ENCODE assay signal across 10 cellular contexts in genomic region chr1:31374511-31375196, GRCh38. TPM values are rescaled to one million over a fixed set of nuclear protein-coding genes. Genes with fewer than 3 reads are reported as not detected.
A peak's percentile ranks its signal among the peaks of the same experiment; 100 is the strongest.
DNase-seq lines count a peak whose midpoint lies in the region; ATAC-seq and TF ChIP-seq lines count a peak whose summit lies in the region.
"Had no signal": no experiment of that assay in that cellular context is flagged by ENCODE, and none has a peak within 500 bp of the region (broad histone marks: within the 10 kb centered on the region; RNA-seq: fewer than 3 reads in every experiment).

No MANE protein-coding gene starts in this region.

- H3K4me1 ChIP-seq in PC-3 (ENCODE audit: insufficient read depth, low read length) (peaks cover 38% of the 10 kb centered on the region), neural progenitor cell (peaks cover 24% of the 10 kb centered on the region), PC-9 (replicated peaks; ENCODE audit: insufficient read depth) (no peaks in the 10 kb centered on the region)

- H4K20me1 ChIP-seq in PC-3 (ENCODE audit: low read length) (no peaks in the 10 kb centered on the region), neural progenitor cell (ENCODE audit: low read depth) (peaks cover 4% of the 10 kb centered on the region), PC-9 (ENCODE audit: insufficient read depth) (no peaks in the 10 kb centered on the region)

- no peaks in the 10 kb centered on the region for H3K36me3 Mint-ChIP-seq in neural progenitor cell

- H3K9me2 ChIP-seq in PC-3 (replicated peaks; ENCODE audit: low read length) (no peaks in the 10 kb centered on the region), PC-9 (ENCODE audit: insufficient read depth) (no peaks in the 10 kb centered on the region)

- H3K4me2 ChIP-seq in PC-3 (ENCODE audit: low read length) (0 out of 2 replicates have a peak overlapping the region, but pooled peaks have one; percentile 15), neural progenitor cell (no peak overlapping the region), PC-9 (no peak overlapping the region)

- H3K27ac Mint-ChIP-seq in neural progenitor cell: peak overlapping the region; percentile 31

- H3K9me3 ChIP-seq in PC-3 (ENCODE audit: low read length) (no peaks in the 10 kb centered on the region), neural progenitor cell (ENCODE audit: low read depth) (no peaks in the 10 kb centered on the region), PC-9 (ENCODE audit: insufficient read depth, low read depth) (no peaks in the 10 kb centered on the region)

- H3K79me2 ChIP-seq in PC-3 (ENCODE audit: low read length) (no peaks in the 10 kb centered on the region), neural progenitor cell (ENCODE audit: low read depth) (no peaks in the 10 kb centered on the region), PC-9 (ENCODE audit: low read depth) (no peaks in the 10 kb centered on the region)

- ATAC-seq in PC-3 (peak; percentile 58), GM21526 (IDR thresholded peaks at IDR 0.05; ENCODE audit: low FRiP score, unreplicated experiment) (no peak), HG02678 (IDR thresholded peaks at IDR 0.05; ENCODE audit: unreplicated experiment) (no peak)

- H3K9me3 Mint-ChIP-seq in neural progenitor cell: no peaks in the 10 kb centered on the region

- CTCF ChIA-PET in PC-3 (lab: Charles Lee): interaction anchor here (1.4 to 1.8 kb wide), 2 partner anchors 20 to 189 kb away, joined by 4 to 22 read pairs; no protein-coding TSS in a partner anchor
- CTCF ChIA-PET in PC-9 (lab: Charles Lee): interaction anchor here (1.7 kb wide), 1 partner anchor 20 kb away, joined by 6 read pairs; no protein-coding TSS in a partner anchor

- no peaks in the 10 kb centered on the region for H3F3A ChIP-seq in PC-3 (ENCODE audit: low read length, unreplicated experiment)
- H3F3A ChIP-seq in neural progenitor cell (ENCODE audit: low read depth): peaks cover 28% of the 10 kb centered on the region
- H3F3A ChIP-seq in PC-9 (ENCODE audit: insufficient read depth, low read depth): no peaks in the 10 kb centered on the region

- H3K27ac ChIP-seq in PC-3 (ENCODE audit: low read length) (0 out of 2 replicates have a peak overlapping the region, but pooled peaks have one; percentile 13), neural progenitor cell (no peak overlapping the region), PC-9 (no peak overlapping the region)

- H2AFZ ChIP-seq in PC-3 (ENCODE audit: low read length): no peak overlapping the region
- H2AFZ ChIP-seq in neural progenitor cell (replicated peaks): no peak overlapping the region
- no peak overlapping the region for H2AFZ ChIP-seq in PC-9

- H3K9ac ChIP-seq in PC-3 (ENCODE audit: low read length) (no peak overlapping the region), neural progenitor cell (no peak overlapping the region)

- peak; percentile 67 for DNase-seq in AG10803 (ENCODE audit: low read depth)
- peak; percentile 75 for DNase-seq in PC-3
- peak; percentile 62 for DNase-seq in fibroblast of pulmonary artery (ENCODE audit: low read depth)
- DNase-seq in neural progenitor cell (ENCODE audit: low spot score): no peak
- DNase-seq in central memory CD4-positive, alpha-beta T cell: no peak
- no peak for DNase-seq in PC-9
- DNase-seq: H7 had no signal

- POLR2A ChIA-PET in PC-3 (lab: Charles Lee; ENCODE audit: unreplicated experiment): no interaction called here
- POLR2A ChIA-PET in PC-9 (lab: Charles Lee; ENCODE audit: unreplicated experiment): interaction anchor here (0.6 kb wide), 1 partner anchor 16 kb away, joined by 4 read pairs; no protein-coding TSS in a partner anchor

- TF ChIP-seq CTCF in AG10803 (conservative IDR thresholded peaks at IDR 0.05; ENCODE audit: low read length): no peak
- no peak for TF ChIP-seq CTCF in PC-3 (conservative IDR thresholded peaks at IDR 0.05; ENCODE audit: low read depth, low read length)
- TF ChIP-seq CTCF in fibroblast of pulmonary artery (IDR thresholded peaks at IDR 0.05; ENCODE audit: low read length, missing control alignments): no peak
- TF ChIP-seq CTCF in neural progenitor cell (IDR thresholded peaks at IDR 0.05): no peak
- no peak for TF ChIP-seq CTCF in PC-9 (conservative IDR thresholded peaks at IDR 0.05)

- peaks cover 49% of the 10 kb centered on the region for H3K4me1 Mint-ChIP-seq in neural progenitor cell

- peak overlapping the region; percentile 24 for H3K4me3 Mint-ChIP-seq in neural progenitor cell

- peaks cover 2% of the 10 kb centered on the region for H3K27me3 Mint-ChIP-seq in neural progenitor cell (ENCODE audit: insufficient read depth, low read depth)
- H3K27me3 Mint-ChIP-seq: activated CD4-positive, alpha-beta T cell treated with anti-CD3 and anti-CD28 coated beads for 36 hours had no signal

- H3K27me3 ChIP-seq in PC-3 (ENCODE audit: low read length) (no peaks in the 10 kb centered on the region), neural progenitor cell (peaks cover 11% of the 10 kb centered on the region), PC-9 (ENCODE audit: insufficient read depth, low read depth) (no peaks in the 10 kb centered on the region)

- BruUV-seq in PC-3 (replicated peaks; lab: Mats Ljungman, UMichigan) (no TSS peak), PC-9 (replicated peaks; lab: Mats Ljungman, UMichigan) (no TSS peak)

- H3K4me3 ChIP-seq in AG10803 (ENCODE audit: low read length) (no peak overlapping the region), PC-3 (ENCODE audit: low read length) (no peak overlapping the region), fibroblast of pulmonary artery (replicated peaks; ENCODE audit: low read depth, low read length) (no peak overlapping the region), neural progenitor cell (no peak overlapping the region), PC-9 (no peak overlapping the region)

- intact Hi-C loops in PC-3 (cut with micrococcal nuclease) (no loop called here), PC-9 (cut with micrococcal nuclease; ENCODE audit: unreplicated experiment) (no loop called here)

- no peaks in the 10 kb centered on the region for H3K36me3 ChIP-seq in PC-3 (ENCODE audit: low read depth, low read length)
- H3K36me3 ChIP-seq in neural progenitor cell: no peaks in the 10 kb centered on the region
- H3K36me3 ChIP-seq in PC-9 (ENCODE audit: low read depth): no peaks in the 10 kb centered on the region

RNA-seq across cellular contexts. Expression of gene FABP3, which starts 1.8 kb away (rescaled TPM):
- total RNA-seq in PC-3 (2014; rRNA removed) (0.40 TPM in 1 of 2 replicates, not detected in the other), neural progenitor cell (ENCODE audit: low replicate concordance) (0.93 and 2.2 TPM in 2 replicates), PC-9 (2021) (not detected in 2 replicates)
- total RNA-seq: activated CD4-positive, alpha-beta T cell treated with anti-CD3 and anti-CD28 coated beads for 36 hours had no signal

RNA-seq across cellular contexts. Expression of gene SERINC2, which starts 38.4 kb away (rescaled TPM):
- total RNA-seq in PC-3 (2014; rRNA removed): 44.6 and 51.5 TPM in 2 replicates
- total RNA-seq in neural progenitor cell (ENCODE audit: low replicate concordance): 9.6 and 30.1 TPM in 2 replicates
- 36.0 and 44.0 TPM in 2 replicates for total RNA-seq in PC-9 (2021)

Comparison
In these comparisons a context has a peak if more than half of its experiments do, and no peak if none do; other contexts are left out.
1. DNase-seq: peak in AG10803 (single experiment), PC-3 (single experiment) and fibroblast of pulmonary artery (single experiment); none in neural progenitor cell (single experiment), central memory CD4-positive, alpha-beta T cell (single experiment) and PC-9 (0 of 2).